Comparison of ENCODE assay signal across 15 cellular contexts in the genomic region with DNA sequence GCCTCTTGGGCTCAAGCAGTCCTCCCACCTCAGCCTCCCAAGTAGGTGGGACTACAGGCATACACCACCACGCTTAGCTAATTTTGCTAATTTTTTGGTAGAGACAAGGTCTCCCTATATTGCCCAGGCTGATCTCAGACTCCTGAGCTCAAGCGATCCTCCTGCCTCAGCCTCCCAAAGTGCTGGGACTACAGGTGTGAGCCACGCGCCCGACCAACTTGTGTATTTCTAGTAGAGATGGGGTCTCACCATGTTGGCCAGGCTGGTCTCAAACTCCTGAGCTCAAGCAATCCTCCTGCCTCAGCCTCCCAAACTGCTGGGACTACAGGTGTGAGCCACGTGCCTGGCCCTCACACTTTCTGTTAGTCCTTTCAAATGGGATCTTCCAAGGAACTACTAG. TPM values are rescaled to one million over a fixed set of nuclear protein-coding genes. Genes with fewer than 3 reads are reported as not detected.
DNase-seq lines count a peak whose midpoint lies in the region; ATAC-seq and TF ChIP-seq lines count a peak whose summit lies in the region.
"Not testable (repeated sequence)": the region's sequence is repeated elsewhere in the genome, so short reads cannot be mapped to it uniquely, and the experiment has no call there.
"Had no signal": no experiment of that assay in that cellular context is flagged by ENCODE, and none has a peak within 500 bp of the region (broad histone marks: within the 10 kb centered on the region; RNA-seq: fewer than 3 reads in every experiment).

No MANE protein-coding gene starts in this region.

- H3K4me3 ChIP-seq in left ventricle myocardium inferior; aorta (ENCODE audit: low read length in 2 of 2): not testable (repeated sequence)

- intact Hi-C loops in left ventricle myocardium inferior (cut with micrococcal nuclease); aorta (cut with DNase I): not testable (repeated sequence)

- H3K27ac ChIP-seq in left ventricle myocardium inferior (replicated peaks); aorta (ENCODE audit: low read depth in 1 of 2, low read length in 2 of 2): not testable (repeated sequence)

- peaks cover 18% of the 10 kb centered on the region for H3K4me1 Mint-ChIP-seq in activated T-cell treated with anti-CD3 and anti-CD28 coated beads, Interleukin-2, amount 50 U/mL, for 72 hours (ENCODE audit: low read depth)
- H3K4me1 Mint-ChIP-seq in natural killer cell treated with Interleukin-12 subunit alpha and Interleukin-12 subunit beta and Interleukin-15 and Interleukin-18, amount 100 ng/mL, for 72 hours (ENCODE audit: low read depth in 2 of 2) = peaks cover 24 to 34% of the 10 kb centered on the region in 2 donors
- peaks cover 26% of the 10 kb centered on the region for H3K4me1 Mint-ChIP-seq in stimulated activated effector memory CD8-positive, alpha-beta T cell treated with anti-CD3 and anti-CD28 coated beads, Interleukin-12 subunit alpha, Interleukin-12 subunit beta, amount 100 ng/mL, for 72 hours

- H3K27ac Mint-ChIP-seq in activated T-cell treated with anti-CD3 and anti-CD28 coated beads, Interleukin-2, amount 50 U/mL, for 72 hours = peak overlapping the region; percentile 58
- peak overlapping the region; percentile 12 to 79 for H3K27ac Mint-ChIP-seq in natural killer cell treated with Interleukin-12 subunit alpha and Interleukin-12 subunit beta and Interleukin-15 and Interleukin-18, amount 100 ng/mL, for 72 hours
- H3K27ac Mint-ChIP-seq in stimulated activated effector memory CD8-positive, alpha-beta T cell treated with anti-CD3 and anti-CD28 coated beads, Interleukin-12 subunit alpha, Interleukin-12 subunit beta, amount 100 ng/mL, for 72 hours = peak overlapping the region; percentile 66

- not testable (repeated sequence) for H3K36me3 ChIP-seq in left ventricle myocardium inferior; aorta (ENCODE audit: control insufficient read depth in 1 of 2, insufficient read depth in 2 of 2, low read length in 1 of 2)

- TF ChIP-seq CTCF in left ventricle myocardium inferior (IDR thresholded peaks at IDR 0.05; ENCODE audit: borderline replicate concordance) = not testable (repeated sequence)

- DNase-seq in activated T-cell treated with anti-CD3 and anti-CD28 coated beads, Interleukin-2, amount 50 U/mL, for 72 hours; natural killer cell treated with Interleukin-12 subunit alpha and Interleukin-12 subunit beta and Interleukin-15 and Interleukin-18, amount 100 ng/mL, for 72 hours (ENCODE audit: low spot score); stimulated activated effector memory CD8-positive, alpha-beta T cell treated with anti-CD3 and anti-CD28 coated beads, Interleukin-12 subunit alpha, Interleukin-12 subunit beta, amount 100 ng/mL, for 72 hours (ENCODE audit: low spot score in 2 of 2): not testable (repeated sequence)
- peak; percentile 55 for DNase-seq in activated effector memory CD4-positive, alpha-beta T cell treated with anti-CD3 and anti-CD28 coated beads, Interleukin-2, amount 50 U/mL, for 16 hours
- peak; percentile 4 for DNase-seq in left ventricle myocardium inferior
- DNase-seq in aorta = peak; percentile 24 to 54

- H3K27me3 ChIP-seq in left ventricle myocardium inferior (ENCODE audit: low read depth); aorta (ENCODE audit: control insufficient read depth in 1 of 2, insufficient read depth in 2 of 2, low read length in 1 of 2): not testable (repeated sequence)

- not testable (repeated sequence) for H3K4me1 ChIP-seq in left ventricle myocardium inferior; aorta (ENCODE audit: control insufficient read depth in 1 of 2, insufficient read depth in 2 of 2, low read length in 2 of 2)

- WGBS in aorta, 2 donors = 82 to 96% methylated on average over 6 of the region's 6 CpGs

- peaks cover 17 to 19% of the 10 kb centered on the region in 2 donors for H3K36me3 Mint-ChIP-seq in activated T-cell treated with anti-CD3 and anti-CD28 coated beads, Interleukin-2, amount 50 U/mL, for 72 hours (ENCODE audit: insufficient read depth in 2 of 2)
- peaks cover 13% of the 10 kb centered on the region for H3K36me3 Mint-ChIP-seq in natural killer cell treated with Interleukin-12 subunit alpha and Interleukin-12 subunit beta and Interleukin-15 and Interleukin-18, amount 100 ng/mL, for 72 hours
- peaks cover 53% of the 10 kb centered on the region for H3K36me3 Mint-ChIP-seq in stimulated activated effector memory CD8-positive, alpha-beta T cell treated with anti-CD3 and anti-CD28 coated beads, Interleukin-12 subunit alpha, Interleukin-12 subunit beta, amount 100 ng/mL, for 72 hours

- H3K9me3 Mint-ChIP-seq in activated T-cell treated with anti-CD3 and anti-CD28 coated beads, Interleukin-2, amount 50 U/mL, for 72 hours = peaks cover 6 to 14% of the 10 kb centered on the region in 2 donors
- H3K9me3 Mint-ChIP-seq in natural killer cell treated with Interleukin-12 subunit alpha and Interleukin-12 subunit beta and Interleukin-15 and Interleukin-18, amount 100 ng/mL, for 72 hours; stimulated activated effector memory CD8-positive, alpha-beta T cell treated with anti-CD3 and anti-CD28 coated beads, Interleukin-12 subunit alpha, Interleukin-12 subunit beta, amount 100 ng/mL, for 72 hours: not testable (repeated sequence)

- ATAC-seq in activated T-cell treated with anti-CD3 and anti-CD28 coated beads, Interleukin-2, amount 50 U/mL, for 72 hours (replicated peaks in 1 of 2); natural killer cell treated with Interleukin-12 subunit alpha and Interleukin-12 subunit beta and Interleukin-15 and Interleukin-18, amount 100 ng/mL, for 72 hours; stimulated activated effector memory CD8-positive, alpha-beta T cell treated with anti-CD3 and anti-CD28 coated beads, Interleukin-12 subunit alpha, Interleukin-12 subunit beta, amount 100 ng/mL, for 72 hours; aorta (ENCODE audit: low FRiP score): not testable (repeated sequence)

- H3K27me3 Mint-ChIP-seq in activated T-cell treated with anti-CD3 and anti-CD28 coated beads, Interleukin-2, amount 50 U/mL, for 72 hours (ENCODE audit: low read depth); natural killer cell treated with Interleukin-12 subunit alpha and Interleukin-12 subunit beta and Interleukin-15 and Interleukin-18, amount 100 ng/mL, for 72 hours: not testable (repeated sequence)

- H3K4me3 Mint-ChIP-seq in activated T-cell treated with anti-CD3 and anti-CD28 coated beads, Interleukin-2, amount 50 U/mL, for 72 hours; natural killer cell treated with Interleukin-12 subunit alpha and Interleukin-12 subunit beta and Interleukin-15 and Interleukin-18, amount 100 ng/mL, for 72 hours; stimulated activated effector memory CD8-positive, alpha-beta T cell treated with anti-CD3 and anti-CD28 coated beads, Interleukin-12 subunit alpha, Interleukin-12 subunit beta, amount 100 ng/mL, for 72 hours: not testable (repeated sequence)

- H3K9me3 ChIP-seq in left ventricle myocardium inferior (replicated peaks) = peaks cover 16% of the 10 kb centered on the region
- H3K9me3 ChIP-seq in aorta (ENCODE audit: control insufficient read depth, low read length) = not testable (repeated sequence)

RNA-seq across cellular contexts. Expression of gene TNFRSF18, which starts 10.7 kb away (rescaled TPM):
- total RNA-seq in activated T-cell treated with anti-CD3 and anti-CD28 coated beads, Interleukin-2, amount 50 U/mL, for 72 hours = 100 to 1,000 TPM; 245 to 324 TPM
- total RNA-seq in left ventricle myocardium inferior (not detected), aorta (1 to 10 TPM; 1.0 to 1.1 TPM)
- total RNA-seq in natural killer cell treated with Interleukin-12 subunit alpha and Interleukin-12 subunit beta and Interleukin-15 and Interleukin-18, amount 100 ng/mL, for 72 hours = 100 to 1,000 TPM; 295 to 591 TPM
- 1 to 10 TPM in 1 of 2 donors, not detected in 1; 1.3 TPM for polyA plus RNA-seq in aorta
- total RNA-seq: G401 had no signal
- polyA plus RNA-seq: CD14-positive monocyte had no signal

RNA-seq across cellular contexts. Expression of gene TNFRSF4, which starts 18.2 kb away (rescaled TPM):
- 100 to 1,000 TPM; 268 to 588 TPM for total RNA-seq in activated T-cell treated with anti-CD3 and anti-CD28 coated beads, Interleukin-2, amount 50 U/mL, for 72 hours
- total RNA-seq in left ventricle myocardium inferior (2.2 TPM), aorta (1 to 10 TPM; 1.6 to 3.5 TPM)
- total RNA-seq in natural killer cell treated with Interleukin-12 subunit alpha and Interleukin-12 subunit beta and Interleukin-15 and Interleukin-18, amount 100 ng/mL, for 72 hours = 100 to 1,000 TPM in 1 of 2 donors, 10 to 100 TPM in 1; 56.8 to 305 TPM
- 1 to 10 TPM in 1 of 2 donors, not detected in 1; 1.0 TPM for polyA plus RNA-seq in aorta
- total RNA-seq: Daoy, G401 had no signal
- polyA plus RNA-seq: CD14-positive monocyte had no signal

RNA-seq across cellular contexts. Expression of gene TTLL10, which starts 22.0 kb away (rescaled TPM):
- total RNA-seq in activated T-cell treated with anti-CD3 and anti-CD28 coated beads, Interleukin-2, amount 50 U/mL, for 72 hours = under 1 TPM in 1 of 2 donors, not detected in 1; 0.36 TPM
- total RNA-seq in left ventricle myocardium inferior (not detected), aorta (under 1 TPM in 1 of 2 donors, not detected in 1; 0.15 TPM)
- under 1 TPM in 1 of 2 donors, not detected in 1; 0.31 TPM for total RNA-seq in natural killer cell treated with Interleukin-12 subunit alpha and Interleukin-12 subunit beta and Interleukin-15 and Interleukin-18, amount 100 ng/mL, for 72 hours
- not detected for polyA plus RNA-seq in aorta
- total RNA-seq: A673; CD4-positive, alpha-beta memory T cell; CD4-positive, CD25-positive, alpha-beta regulatory T cell; CD8-positive, alpha-beta memory T cell; Daoy; G401; GM12878 had no signal
- polyA plus RNA-seq: AG04450; CD4-positive, CD25-positive, alpha-beta regulatory T cell; CD8-positive, alpha-beta memory T cell; GM12878 had no signal

RNA-seq across cellular contexts. Expression of gene SDF4, which starts 36.1 kb away (rescaled TPM):
- 100 to 1,000 TPM; 188 to 348 TPM for total RNA-seq in activated T-cell treated with anti-CD3 and anti-CD28 coated beads, Interleukin-2, amount 50 U/mL, for 72 hours
- total RNA-seq in left ventricle myocardium inferior = 114 TPM
- total RNA-seq in natural killer cell treated with Interleukin-12 subunit alpha and Interleukin-12 subunit beta and Interleukin-15 and Interleukin-18, amount 100 ng/mL, for 72 hours = 100 to 1,000 TPM; 243 to 251 TPM
- total RNA-seq in aorta = 100 to 1,000 TPM; 138 to 140 TPM
- polyA plus RNA-seq in aorta = 100 to 1,000 TPM in 1 of 2 donors, 10 to 100 TPM in 1; 73.3 to 158 TPM

RNA-seq across cellular contexts. Expression of gene B3GALT6, which starts 36.3 kb away (rescaled TPM):
- total RNA-seq in activated T-cell treated with anti-CD3 and anti-CD28 coated beads, Interleukin-2, amount 50 U/mL, for 72 hours = 10 to 100 TPM; 13.1 to 13.6 TPM
- total RNA-seq in left ventricle myocardium inferior = 7.9 TPM
- total RNA-seq in natural killer cell treated with Interleukin-12 subunit alpha and Interleukin-12 subunit beta and Interleukin-15 and Interleukin-18, amount 100 ng/mL, for 72 hours = 10 to 100 TPM; 23.8 to 28.1 TPM
- total RNA-seq in aorta = 10 to 100 TPM; 11.3 to 12.8 TPM
- 1 to 10 TPM; 2.5 to 9.3 TPM for polyA plus RNA-seq in aorta

Comparison
In these comparisons a context has a peak if more than half of its experiments do, and no peak if none do; other contexts are left out.
1. RNA of gene TNFRSF18, which starts 10.7 kb away (total RNA-seq): 295 to 591 TPM in natural killer cell treated with Interleukin-12 subunit alpha and Interleukin-12 subunit beta and Interleukin-15 and Interleukin-18, amount 100 ng/mL, for 72 hours and 245 to 324 TPM in activated T-cell treated with anti-CD3 and anti-CD28 coated beads, Interleukin-2, amount 50 U/mL, for 72 hours; 1.0 to 1.1 TPM in aorta and not detected in left ventricle myocardium inferior (single experiment); every median in the first group is over 100 times any median in the second.
2. RNA of gene TNFRSF4, which starts 18.2 kb away (total RNA-seq): 268 to 588 TPM in activated T-cell treated with anti-CD3 and anti-CD28 coated beads, Interleukin-2, amount 50 U/mL, for 72 hours and 56.8 to 305 TPM in natural killer cell treated with Interleukin-12 subunit alpha and Interleukin-12 subunit beta and Interleukin-15 and Interleukin-18, amount 100 ng/mL, for 72 hours; 1.6 to 3.5 TPM in aorta and 2.2 TPM in left ventricle myocardium inferior (single experiment); every median in the first group is over 10 times any median in the second.
3. Peak in every context shown above with its lines, with median percentiles within 50 percentile points of each other: H3K27ac Mint-ChIP-seq.